1 cellular context compared by ENCODE assay signal in the genomic region with DNA sequence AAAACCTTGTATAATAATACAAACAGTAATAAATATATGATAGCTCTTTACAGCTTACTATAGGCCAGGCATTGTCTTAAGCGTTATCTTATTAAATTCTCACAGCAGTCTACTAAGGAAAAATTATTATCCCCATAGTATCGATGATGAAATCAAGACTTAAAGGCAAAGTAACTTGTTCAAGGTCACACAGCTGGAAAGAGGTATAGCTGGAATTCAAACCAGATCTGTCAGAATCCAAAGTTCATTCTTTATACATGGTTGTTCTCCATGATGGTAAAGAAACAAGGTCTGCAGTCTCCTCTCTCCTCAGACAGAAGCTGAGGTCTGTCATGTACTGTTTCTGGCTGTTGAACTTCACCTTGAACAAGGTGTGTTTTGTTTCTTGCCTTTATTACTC.
TF ChIP-seq lines count a peak whose summit lies in the region.

No MANE protein-coding gene starts in this region.

TF ChIP-seq in HepG2, 621 proteins besides CTCF, POLR2A, EP300 and RAD21:
- no peak for TF ChIP-seq ZNF121 (CRISPR knock-in tag; IDR thresholded peaks at IDR 0.05)
- peak; percentile 59 for TF ChIP-seq HNF4A (CRISPR knock-in tag; IDR thresholded peaks at IDR 0.05)
- 0 out of 2 replicates have a peak, but pooled peaks have one; percentile 18 for TF ChIP-seq SAP130 (CRISPR knock-in tag; IDR thresholded peaks at IDR 0.05; ENCODE audit: low read depth)
- TF ChIP-seq CEBPG (CRISPR knock-in tag; IDR thresholded peaks at IDR 0.05): 0 out of 2 replicates have a peak, but pooled peaks have one; percentile 29
- TF ChIP-seq ATF7 (IDR thresholded peaks at IDR 0.05): peak; percentile 32; the same call in 1 of the 2 replicates
- no peak for TF ChIP-seq ATF7 (CRISPR knock-in tag; IDR thresholded peaks at IDR 0.05)
- TF ChIP-seq, protein P1, sequence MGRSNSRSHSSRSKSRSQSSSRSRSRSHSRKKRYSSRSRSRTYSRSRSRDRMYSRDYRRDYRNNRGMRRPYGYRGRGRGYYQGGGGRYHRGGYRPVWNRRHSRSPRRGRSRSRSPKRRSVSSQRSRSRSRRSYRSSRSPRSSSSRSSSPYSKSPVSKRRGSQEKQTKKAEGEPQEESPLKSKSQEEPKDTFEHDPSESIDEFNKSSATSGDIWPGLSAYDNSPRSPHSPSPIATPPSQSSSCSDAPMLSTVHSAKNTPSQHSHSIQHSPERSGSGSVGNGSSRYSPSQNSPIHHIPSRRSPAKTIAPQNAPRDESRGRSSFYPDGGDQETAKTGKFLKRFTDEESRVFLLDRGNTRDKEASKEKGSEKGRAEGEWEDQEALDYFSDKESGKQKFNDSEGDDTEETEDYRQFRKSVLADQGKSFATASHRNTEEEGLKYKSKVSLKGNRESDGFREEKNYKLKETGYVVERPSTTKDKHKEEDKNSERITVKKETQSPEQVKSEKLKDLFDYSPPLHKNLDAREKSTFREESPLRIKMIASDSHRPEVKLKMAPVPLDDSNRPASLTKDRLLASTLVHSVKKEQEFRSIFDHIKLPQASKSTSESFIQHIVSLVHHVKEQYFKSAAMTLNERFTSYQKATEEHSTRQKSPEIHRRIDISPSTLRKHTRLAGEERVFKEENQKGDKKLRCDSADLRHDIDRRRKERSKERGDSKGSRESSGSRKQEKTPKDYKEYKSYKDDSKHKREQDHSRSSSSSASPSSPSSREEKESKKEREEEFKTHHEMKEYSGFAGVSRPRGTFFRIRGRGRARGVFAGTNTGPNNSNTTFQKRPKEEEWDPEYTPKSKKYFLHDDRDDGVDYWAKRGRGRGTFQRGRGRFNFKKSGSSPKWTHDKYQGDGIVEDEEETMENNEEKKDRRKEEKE (IDR thresholded peaks at IDR 0.05): no peak
- no peak for TF ChIP-seq FOXJ3 (CRISPR knock-in tag; IDR thresholded peaks at IDR 0.05; ENCODE audit: borderline replicate concordance)
- TF ChIP-seq SKI (IDR thresholded peaks at IDR 0.05; ENCODE audit: partially characterized antibody): peak; percentile 43
- TF ChIP-seq CC2D1A (CRISPR knock-in tag; IDR thresholded peaks at IDR 0.05): no peak
- peak; percentile 69; the same call in 1 of the 2 replicates for TF ChIP-seq CEBPB (IDR thresholded peaks at IDR 0.05; ENCODE audit: borderline replicate concordance, low read depth, low read length)
- TF ChIP-seq, protein P2, sequence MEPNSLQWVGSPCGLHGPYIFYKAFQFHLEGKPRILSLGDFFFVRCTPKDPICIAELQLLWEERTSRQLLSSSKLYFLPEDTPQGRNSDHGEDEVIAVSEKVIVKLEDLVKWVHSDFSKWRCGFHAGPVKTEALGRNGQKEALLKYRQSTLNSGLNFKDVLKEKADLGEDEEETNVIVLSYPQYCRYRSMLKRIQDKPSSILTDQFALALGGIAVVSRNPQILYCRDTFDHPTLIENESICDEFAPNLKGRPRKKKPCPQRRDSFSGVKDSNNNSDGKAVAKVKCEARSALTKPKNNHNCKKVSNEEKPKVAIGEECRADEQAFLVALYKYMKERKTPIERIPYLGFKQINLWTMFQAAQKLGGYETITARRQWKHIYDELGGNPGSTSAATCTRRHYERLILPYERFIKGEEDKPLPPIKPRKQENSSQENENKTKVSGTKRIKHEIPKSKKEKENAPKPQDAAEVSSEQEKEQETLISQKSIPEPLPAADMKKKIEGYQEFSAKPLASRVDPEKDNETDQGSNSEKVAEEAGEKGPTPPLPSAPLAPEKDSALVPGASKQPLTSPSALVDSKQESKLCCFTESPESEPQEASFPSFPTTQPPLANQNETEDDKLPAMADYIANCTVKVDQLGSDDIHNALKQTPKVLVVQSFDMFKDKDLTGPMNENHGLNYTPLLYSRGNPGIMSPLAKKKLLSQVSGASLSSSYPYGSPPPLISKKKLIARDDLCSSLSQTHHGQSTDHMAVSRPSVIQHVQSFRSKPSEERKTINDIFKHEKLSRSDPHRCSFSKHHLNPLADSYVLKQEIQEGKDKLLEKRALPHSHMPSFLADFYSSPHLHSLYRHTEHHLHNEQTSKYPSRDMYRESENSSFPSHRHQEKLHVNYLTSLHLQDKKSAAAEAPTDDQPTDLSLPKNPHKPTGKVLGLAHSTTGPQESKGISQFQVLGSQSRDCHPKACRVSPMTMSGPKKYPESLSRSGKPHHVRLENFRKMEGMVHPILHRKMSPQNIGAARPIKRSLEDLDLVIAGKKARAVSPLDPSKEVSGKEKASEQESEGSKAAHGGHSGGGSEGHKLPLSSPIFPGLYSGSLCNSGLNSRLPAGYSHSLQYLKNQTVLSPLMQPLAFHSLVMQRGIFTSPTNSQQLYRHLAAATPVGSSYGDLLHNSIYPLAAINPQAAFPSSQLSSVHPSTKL (CRISPR knock-in tag; IDR thresholded peaks at IDR 0.05): peak; percentile 51; the same call in 1 of the 2 replicates
- no peak for TF ChIP-seq SAFB2 (CRISPR knock-in tag; IDR thresholded peaks at IDR 0.05; ENCODE audit: borderline replicate concordance, low read depth)
- TF ChIP-seq, protein P3, sequence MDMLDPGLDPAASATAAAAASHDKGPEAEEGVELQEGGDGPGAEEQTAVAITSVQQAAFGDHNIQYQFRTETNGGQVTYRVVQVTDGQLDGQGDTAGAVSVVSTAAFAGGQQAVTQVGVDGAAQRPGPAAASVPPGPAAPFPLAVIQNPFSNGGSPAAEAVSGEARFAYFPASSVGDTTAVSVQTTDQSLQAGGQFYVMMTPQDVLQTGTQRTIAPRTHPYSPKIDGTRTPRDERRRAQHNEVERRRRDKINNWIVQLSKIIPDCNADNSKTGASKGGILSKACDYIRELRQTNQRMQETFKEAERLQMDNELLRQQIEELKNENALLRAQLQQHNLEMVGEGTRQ (IDR thresholded peaks at IDR 0.05; ENCODE audit: low read depth, low read length): no peak
- TF ChIP-seq, protein P3 (CRISPR knock-in tag; IDR thresholded peaks at IDR 0.05; ENCODE audit: borderline replicate concordance): no peak
- no peak for TF ChIP-seq GTF3A (CRISPR knock-in tag; conservative IDR thresholded peaks at IDR 0.05)
- TF ChIP-seq RBM22 (optimal IDR thresholded peaks at IDR 0.05; ENCODE audit: low read length): peak; percentile 23
